In genomic region chr18:21684731-21685130, GRCh38 we compare ENCODE assay signal across 11 cellular contexts. TPM values are rescaled to one million over a fixed set of nuclear protein-coding genes. Genes with fewer than 3 reads are reported as not detected.
DNase-seq lines count a peak whose midpoint lies in the region; ATAC-seq lines count a peak whose summit lies in the region.
"Had no signal": no experiment of that assay in that cellular context is flagged by ENCODE, and none has a peak within 500 bp of the region (broad histone marks: within the 10 kb centered on the region; RNA-seq: fewer than 3 reads in every experiment).

No MANE protein-coding gene starts in this region.

- H3K36me3 Mint-ChIP-seq in T-helper 1 cell treated with Interleukin-12 subunit alpha and Interleukin-12 subunit beta and Interleukin-4 antibody, amounts not matched to agents 30 μg/mL and 1 μg/mL, for 36 hours (ENCODE audit: low read depth) = peaks cover 21% of the 10 kb centered on the region
- H3K36me3 Mint-ChIP-seq in naive B cell = peaks cover 4 to 13% of the 10 kb centered on the region in 2 donors

- no peak for DNase-seq in T-helper 1 cell
- DNase-seq in naive B cell = no peak
- DNase-seq in SKM-1 (lab: John Stamatoyannopoulos, UW; ENCODE audit: unreplicated experiment) = no peak
- no peak for DNase-seq in HuH-7.5 (ENCODE audit: low spot score)
- DNase-seq in NCI-H1417 treated with DMSO at 0.1 percent for 48 hours (lab: John Stamatoyannopoulos, UW) = no peak
- DNase-seq: body of pancreas, lower lobe of right lung, NCI-H510A had no signal

- peak overlapping the region; percentile 7 for H3K27ac Mint-ChIP-seq in T-helper 1 cell treated with Interleukin-12 subunit alpha and Interleukin-12 subunit beta and Interleukin-4 antibody, amounts not matched to agents 30 μg/mL and 1 μg/mL, for 36 hours
- H3K27ac Mint-ChIP-seq in naive B cell = peak overlapping the region in 5 of 6 donors; percentile 35 to 97 (median 80)

- H3K27me3 Mint-ChIP-seq in T-helper 1 cell treated with Interleukin-12 subunit alpha and Interleukin-12 subunit beta and Interleukin-4 antibody, amounts not matched to agents 30 μg/mL and 1 μg/mL, for 36 hours (ENCODE audit: low read depth) = no peaks in the 10 kb centered on the region
- no peaks in the 10 kb centered on the region for H3K27me3 Mint-ChIP-seq in naive B cell

- H3K4me3 Mint-ChIP-seq in T-helper 1 cell treated with Interleukin-12 subunit alpha and Interleukin-12 subunit beta and Interleukin-4 antibody, amounts not matched to agents 30 μg/mL and 1 μg/mL, for 36 hours = no peak overlapping the region
- peak overlapping the region in 3 of 8 donors; percentile 36 to 63 (median 37) for H3K4me3 Mint-ChIP-seq in naive B cell

- peak; percentile 52 for ATAC-seq in GM21390 (IDR thresholded peaks at IDR 0.05; ENCODE audit: unreplicated experiment)
- ATAC-seq in HG03196 (IDR thresholded peaks at IDR 0.05; ENCODE audit: unreplicated experiment) = peak; percentile 57
- ATAC-seq in naive B cell (ENCODE audit: low read depth in 2 of 2) = no peak
- ATAC-seq: body of pancreas had no signal

- peaks cover 13% of the 10 kb centered on the region for H3K4me1 Mint-ChIP-seq in T-helper 1 cell treated with Interleukin-12 subunit alpha and Interleukin-12 subunit beta and Interleukin-4 antibody, amounts not matched to agents 30 μg/mL and 1 μg/mL, for 36 hours (ENCODE audit: low read depth)
- peaks cover 16 to 30% (median 19%) of the 10 kb centered on the region in 3 donors for H3K4me1 Mint-ChIP-seq in naive B cell

- H3K9me3 Mint-ChIP-seq in T-helper 1 cell treated with Interleukin-12 subunit alpha and Interleukin-12 subunit beta and Interleukin-4 antibody, amounts not matched to agents 30 μg/mL and 1 μg/mL, for 36 hours = peaks cover 4% of the 10 kb centered on the region
- H3K9me3 Mint-ChIP-seq in naive B cell = peaks cover 0 to 4% (median 3%) of the 10 kb centered on the region in 7 donors

RNA-seq across cellular contexts. Expression of gene ABHD3, which starts 19.8 kb away (rescaled TPM):
- polyA plus RNA-seq in naive B cell (ENCODE audit: low read depth in 6 of 6) = 10 to 100 TPM; 15.2 to 24.3 (median 19.3) TPM

RNA-seq across cellular contexts. Expression of gene MIB1, which starts 55.9 kb away (rescaled TPM):
- 1 to 10 TPM; 2.6 to 6.1 (median 4.1) TPM for polyA plus RNA-seq in naive B cell (ENCODE audit: low read depth in 6 of 6)

Comparison
In these comparisons a context has a peak if more than half of its experiments do, and no peak if none do; other contexts are left out.
1. ATAC-seq: peak in GM21390 (single experiment) and HG03196 (single experiment); none in naive B cell (0 of 2).